In the genomic region with DNA sequence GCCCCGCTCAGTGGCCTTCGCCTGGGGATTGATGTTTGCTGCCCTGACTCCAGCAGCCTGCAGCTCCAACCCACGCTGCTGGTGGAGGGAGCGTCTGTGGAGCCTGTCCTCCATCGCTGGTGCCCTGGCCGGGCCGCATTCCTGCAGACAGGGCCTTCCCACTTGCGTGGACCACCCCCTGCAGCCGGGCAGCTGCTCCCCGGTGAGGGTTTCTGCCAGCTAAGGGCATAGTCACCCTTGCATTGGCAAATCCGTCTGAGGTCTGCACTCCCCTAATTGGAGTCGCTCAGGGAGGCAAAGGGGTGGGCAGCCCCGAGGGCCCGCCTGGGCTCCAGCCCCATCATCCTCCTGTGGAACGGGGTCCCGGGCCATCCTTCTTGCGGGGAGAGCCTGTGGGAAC, we compare ENCODE assay signal across 16 cellular contexts. TPM values are rescaled to one million over a fixed set of nuclear protein-coding genes. Genes with fewer than 3 reads are reported as not detected.
DNase-seq lines count a peak whose midpoint lies in the region; ATAC-seq and TF ChIP-seq lines count a peak whose summit lies in the region.
"Had no signal": no experiment of that assay in that cellular context is flagged by ENCODE, and none has a peak within 500 bp of the region (broad histone marks: within the 10 kb centered on the region; RNA-seq: fewer than 3 reads in every experiment).

No MANE protein-coding gene starts in this region.

- peaks cover 8% of the 10 kb centered on the region for H3K27me3 Mint-ChIP-seq in neural progenitor cell (ENCODE audit: insufficient read depth, low read depth)
- H3K27me3 Mint-ChIP-seq: CD4-positive, alpha-beta T cell had no signal

- DNase-seq in neural progenitor cell (ENCODE audit: low spot score) = no peak
- DNase-seq in thyroid gland = no peak
- no peak for DNase-seq in nucleus accumbens (lab: John Stamatoyannopoulos, UW)
- DNase-seq: 8988T; Calu3; CD4-positive, alpha-beta T cell; DMS79; H7 had no signal

- ATAC-seq in HG02870 (IDR thresholded peaks at IDR 0.05; ENCODE audit: unreplicated experiment) (no peak), GM18498 (IDR thresholded peaks at IDR 0.05; ENCODE audit: unreplicated experiment) (no peak), HG02623 (IDR thresholded peaks at IDR 0.05; ENCODE audit: unreplicated experiment) (no peak)
- ATAC-seq: GM12878 had no signal

- H3K4me3 Mint-ChIP-seq in neural progenitor cell = peak overlapping the region; percentile 11
- H3K4me3 Mint-ChIP-seq: CD4-positive, alpha-beta T cell had no signal

- intact Hi-C loops in thyroid gland (cut with DNase I) = no loop called here

- no peak overlapping the region for H2AFZ ChIP-seq in neural progenitor cell (replicated peaks)

- H3K36me3 ChIP-seq in HEK293 (ENCODE audit: control insufficient read depth in 2 of 2, insufficient read depth in 1 of 2, low read length in 2 of 2) (peaks cover 0 to 9% of the 10 kb centered on the region in 2 experiments; a peak in 1 of 3 replicates), neural progenitor cell (no peaks in the 10 kb centered on the region), thyroid gland (no peaks in the 10 kb centered on the region)
- H3K36me3 ChIP-seq: BLaER1 treated with 17β-estradiol and CSF1 and Interleukin-3, amounts not matched to agents 10 nM and 100 nM had no signal

- H4K20me1 ChIP-seq in neural progenitor cell (ENCODE audit: low read depth) = no peaks in the 10 kb centered on the region

- H3K4me1 ChIP-seq in HEK293 (ENCODE audit: control insufficient read depth, insufficient read depth, low read length) = no peaks in the 10 kb centered on the region
- peaks cover 41% of the 10 kb centered on the region for H3K4me1 ChIP-seq in neural progenitor cell
- H3K4me1 ChIP-seq in thyroid gland = peaks cover 15 to 25% of the 10 kb centered on the region in 2 donors

- H3K27ac ChIP-seq in HEK293 (ENCODE audit: extremely low read depth, low read depth, low read length) = no peak overlapping the region
- H3K27ac ChIP-seq in cingulate gyrus (ENCODE audit: low read depth, low read length) = peak overlapping the region; percentile 10
- peak overlapping the region; percentile 44 for H3K27ac ChIP-seq in neural progenitor cell
- peak overlapping the region; percentile 76 to 88 (median 81) for H3K27ac ChIP-seq in thyroid gland
- H3K27ac ChIP-seq: BLaER1 treated with 17β-estradiol and CSF1 and Interleukin-3, amounts not matched to agents 10 nM and 100 nM; HL-60 had no signal

- no peak overlapping the region for H3K9ac ChIP-seq in neural progenitor cell
- H3K9ac ChIP-seq: BLaER1 treated with 17β-estradiol and CSF1 and Interleukin-3, amounts not matched to agents 10 nM and 100 nM had no signal

- peak overlapping the region; percentile 91 for H3K27ac Mint-ChIP-seq in neural progenitor cell
- H3K27ac Mint-ChIP-seq: CD4-positive, alpha-beta T cell had no signal

- no peaks in the 10 kb centered on the region for H3K9me3 ChIP-seq in HEK293 (ENCODE audit: control insufficient read depth, insufficient read depth, low read depth, low read length)
- peaks cover 8% of the 10 kb centered on the region for H3K9me3 ChIP-seq in neural progenitor cell (ENCODE audit: low read depth)
- H3K9me3 ChIP-seq in thyroid gland = no peaks in the 10 kb centered on the region

- peaks cover 6% of the 10 kb centered on the region for H3K9me3 Mint-ChIP-seq in neural progenitor cell
- H3K9me3 Mint-ChIP-seq: CD4-positive, alpha-beta T cell had no signal

- CTCF ChIA-PET in HEK293 (lab: Yijun Ruan, JAX) = no interaction called here

- peaks cover 21% of the 10 kb centered on the region for H3F3A ChIP-seq in neural progenitor cell (ENCODE audit: low read depth)

- H3K4me1 Mint-ChIP-seq in neural progenitor cell = peaks cover 61% of the 10 kb centered on the region

- no peaks in the 10 kb centered on the region for H3K79me2 ChIP-seq in neural progenitor cell (ENCODE audit: low read depth)

- TF ChIP-seq CTCF in HEK293 (tag by site-specific recombination; IDR thresholded peaks at IDR 0.05) (no peak), neural progenitor cell (IDR thresholded peaks at IDR 0.05) (no peak), thyroid gland (IDR thresholded peaks at IDR 0.05) (no peak)

- H3K36me3 Mint-ChIP-seq in neural progenitor cell = no peaks in the 10 kb centered on the region

- TF ChIP-seq POLR2A in thyroid gland (IDR thresholded peaks at IDR 0.05) = no peak

- POLR2A ChIA-PET in HEK293 (lab: Yijun Ruan, JAX) = no interaction called here

- 60 to 79% methylated on average over 7 of the region's 17 CpGs for WGBS in thyroid gland, 2 donors

- no peak overlapping the region for H3K4me3 ChIP-seq in HEK293 (ENCODE audit: low read depth, low read length)
- H3K4me3 ChIP-seq in neural progenitor cell = no peak overlapping the region
- no peak overlapping the region for H3K4me3 ChIP-seq in thyroid gland (replicated peaks in 1 of 3)
- H3K4me3 ChIP-seq: BLaER1 treated with 17β-estradiol and CSF1 and Interleukin-3, amounts not matched to agents 10 nM and 100 nM; GM12878 had no signal

- no peaks in the 10 kb centered on the region for H3K27me3 ChIP-seq in neural progenitor cell
- H3K27me3 ChIP-seq in thyroid gland = no peaks in the 10 kb centered on the region

- H3K4me2 ChIP-seq in neural progenitor cell = peak overlapping the region; percentile 61
- H3K4me2 ChIP-seq: BLaER1 treated with 17β-estradiol and CSF1 and Interleukin-3, amounts not matched to agents 10 nM and 100 nM had no signal

TF ChIP-seq in HEK293, 187 proteins besides CTCF, POLR2A, EP300 and RAD21:
- TF ChIP-seq ZNF654 (tag by site-specific recombination; IDR thresholded peaks at IDR 0.05; ENCODE audit: low read depth) = no peak
- TF ChIP-seq, protein P1, sequence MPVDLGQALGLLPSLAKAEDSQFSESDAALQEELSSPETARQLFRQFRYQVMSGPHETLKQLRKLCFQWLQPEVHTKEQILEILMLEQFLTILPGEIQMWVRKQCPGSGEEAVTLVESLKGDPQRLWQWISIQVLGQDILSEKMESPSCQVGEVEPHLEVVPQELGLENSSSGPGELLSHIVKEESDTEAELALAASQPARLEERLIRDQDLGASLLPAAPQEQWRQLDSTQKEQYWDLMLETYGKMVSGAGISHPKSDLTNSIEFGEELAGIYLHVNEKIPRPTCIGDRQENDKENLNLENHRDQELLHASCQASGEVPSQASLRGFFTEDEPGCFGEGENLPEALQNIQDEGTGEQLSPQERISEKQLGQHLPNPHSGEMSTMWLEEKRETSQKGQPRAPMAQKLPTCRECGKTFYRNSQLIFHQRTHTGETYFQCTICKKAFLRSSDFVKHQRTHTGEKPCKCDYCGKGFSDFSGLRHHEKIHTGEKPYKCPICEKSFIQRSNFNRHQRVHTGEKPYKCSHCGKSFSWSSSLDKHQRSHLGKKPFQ (tag by site-specific recombination; IDR thresholded peaks at IDR 0.05) = no peak
- no peak for TF ChIP-seq ZNF366 (tag by site-specific recombination; conservative IDR thresholded peaks at IDR 0.05)
- TF ChIP-seq ZNF341 (tag by site-specific recombination; IDR thresholded peaks at IDR 0.05; ENCODE audit: low read depth) = 0 out of 2 replicates have a peak, but pooled peaks have one; percentile 19

RNA-seq across cellular contexts. Expression of a gene that starts 43.5 kb away (rescaled TPM):
- total RNA-seq in neural progenitor cell (ENCODE audit: low replicate concordance) (1.9 and 2.0 TPM in 2 replicates), thyroid gland (10 to 100 TPM; 15.7 to 54.3 (median 27.6) TPM)
- total RNA-seq: CD4-positive, alpha-beta T cell had no signal
